In the genomic region with DNA sequence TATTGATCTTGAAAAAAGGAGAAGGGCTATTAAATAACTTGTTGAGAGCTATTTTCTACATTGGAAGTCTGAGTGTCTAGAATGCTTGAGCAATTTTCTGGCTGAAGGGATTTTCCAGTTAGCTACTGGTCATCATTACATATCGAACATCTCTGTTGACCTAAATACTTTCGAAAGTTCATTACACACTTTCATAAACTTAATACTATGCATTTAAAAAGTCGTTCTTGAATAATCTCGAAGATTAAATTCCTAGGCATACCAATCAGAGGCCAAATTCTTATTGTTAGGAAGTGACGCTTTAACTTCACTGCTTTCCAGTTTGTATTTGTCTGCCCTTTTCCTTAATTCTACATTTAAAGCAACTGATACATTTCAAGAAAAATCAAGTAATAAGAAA, we compare ENCODE assay signal across 20 cellular contexts.
"Had no signal": no experiment of that assay in that cellular context is flagged by ENCODE, and none has a peak within 500 bp of the region (broad histone marks: within the 10 kb centered on the region; RNA-seq: fewer than 3 reads in every experiment).

No MANE protein-coding gene starts in this region.

- H3K9me3 ChIP-seq: stomach, thyroid gland, upper lobe of left lung, uterus had no signal

- H3K36me3 ChIP-seq: sigmoid colon, stomach, thyroid gland, upper lobe of left lung, uterus had no signal

- H2AFZ ChIP-seq: hepatocyte had no signal

- FAIRE-seq: endothelial cell of umbilical vein had no signal

- H3K27ac Mint-ChIP-seq: endodermal cell, nephron progenitor cell had no signal

- H3K4me3 ChIP-seq: coronary artery, hepatocyte, sigmoid colon, skin epidermis, stomach, thyroid gland, upper lobe of left lung, uterus had no signal

- H3K4me3 Mint-ChIP-seq: endodermal cell; naive thymus-derived CD4-positive, alpha-beta T cell; nephron progenitor cell had no signal

- H3K27me3 Mint-ChIP-seq: naive thymus-derived CD4-positive, alpha-beta T cell had no signal

- DNase-seq: effector CD4-positive, alpha-beta T cell; erythroblast; foreskin melanocyte; head of caudate nucleus; mammary epithelial cell; naive thymus-derived CD4-positive, alpha-beta T cell; nephron progenitor cell; posterior cingulate gyrus; sigmoid colon; stimulated activated CD4-positive, alpha-beta T cell treated with anti-CD3 and anti-CD28 coated beads, Interleukin-12 subunit alpha, Interleukin-12 subunit beta, amount 100 ng/mL, for 4 hours; stimulated activated naive CD4-positive, alpha-beta T cell; stomach; thyroid gland; upper lobe of left lung; uterus had no signal

- H3K4me2 ChIP-seq: hepatocyte had no signal

- H3K27me3 ChIP-seq: hepatocyte, sigmoid colon, thyroid gland, upper lobe of left lung, uterus had no signal

- H3K79me2 ChIP-seq: hepatocyte had no signal

- H3K27ac ChIP-seq: coronary artery, hepatocyte, sigmoid colon, skin epidermis, stomach, thyroid gland, uterus had no signal
